In the genomic region with DNA sequence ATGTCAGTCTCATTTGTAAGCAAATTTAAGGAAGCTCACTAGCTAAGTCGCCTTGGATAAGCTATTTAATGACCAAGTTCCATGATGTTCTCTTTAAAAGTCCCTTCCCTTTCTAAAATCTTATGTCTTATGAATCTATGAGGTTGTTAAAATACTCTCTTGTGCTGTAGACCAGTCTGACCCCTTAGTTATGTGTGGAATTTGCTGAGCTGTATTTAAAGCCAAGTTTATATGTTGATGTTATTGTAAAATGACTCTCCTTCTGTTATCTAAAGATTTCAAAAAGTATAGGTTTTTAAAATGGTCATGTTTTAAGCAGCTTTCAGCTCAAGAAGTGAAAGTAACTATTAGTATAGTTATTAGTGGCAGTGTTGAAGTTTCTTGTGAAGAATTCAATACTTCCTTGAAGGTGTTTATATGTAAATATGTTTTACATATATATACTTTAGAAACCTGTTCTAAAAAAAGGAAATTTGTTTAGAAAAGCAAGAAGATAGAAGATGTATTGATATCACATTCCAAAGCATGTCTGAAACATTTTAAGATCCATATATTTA, we compare ENCODE assay signal across 12 cellular contexts.
DNase-seq lines count a peak whose midpoint lies in the region; ATAC-seq, FAIRE-seq and TF ChIP-seq lines count a peak whose summit lies in the region.
"Had no signal": no experiment of that assay in that cellular context is flagged by ENCODE, and none has a peak within 500 bp of the region (broad histone marks: within the 10 kb centered on the region; RNA-seq: fewer than 3 reads in every experiment).

No MANE protein-coding gene starts in this region.

- no peaks in the 10 kb centered on the region for H3K9me3 Mint-ChIP-seq in IgD-negative memory B cell

- H3K27ac ChIP-seq in ACC112 (ENCODE audit: low read depth, low read length) (no peak overlapping the region), left lung (peak overlapping the region in 1 of 2 donors; percentile 21), substantia nigra (ENCODE audit: low read depth, low read length, poor library complexity, severe bottlenecking) (no peak overlapping the region)
- H3K27ac ChIP-seq: right atrium auricular region had no signal

- ATAC-seq in GM18907 (IDR thresholded peaks at IDR 0.05; ENCODE audit: unreplicated experiment) (peak; percentile 50), left lung (no peak), Right ventricle myocardium superior (ENCODE audit: poor library complexity) (no peak)

- no peak for TF ChIP-seq CTCF in left lung (IDR thresholded peaks at IDR 0.05)

- peaks cover 28 to 44% (median 34%) of the 10 kb centered on the region in 3 donors for H3K4me1 Mint-ChIP-seq in IgD-negative memory B cell

- DNase-seq in amniotic stem cell (lab: John Stamatoyannopoulos, UW) (no peak), left lung (no peak), substantia nigra (lab: John Stamatoyannopoulos, UW) (no peak), Right ventricle myocardium superior (no peak)
- DNase-seq: DMS153 had no signal

- H3K4me3 ChIP-seq in ACC112 (ENCODE audit: low read depth, low read length) (peak overlapping the region; percentile 20; the same call in 1 of the 2 replicates), left lung (no peak overlapping the region)
- H3K4me3 ChIP-seq: right atrium auricular region had no signal

- H3K4me3 Mint-ChIP-seq in IgD-negative memory B cell, result peak overlapping the region in 3 of 4 donors; percentile 6 to 53 (median 22)

- intact Hi-C loops in left lung (cut with DNase I), result no loop called here
- intact Hi-C loops in Right ventricle myocardium superior (cut with DNase I), result no loop called here

- peaks cover 11% of the 10 kb centered on the region for H3K4me1 ChIP-seq in ACC112 (ENCODE audit: control insufficient read depth, insufficient read depth, low read length, unreplicated experiment)
- H3K4me1 ChIP-seq in left lung, result peaks cover 0 to 26% of the 10 kb centered on the region in 2 donors

- H2AFZ ChIP-seq in ACC112 (ENCODE audit: low read length, unreplicated experiment), result no peak overlapping the region

- no peaks in the 10 kb centered on the region for H3K36me3 Mint-ChIP-seq in IgD-negative memory B cell

- peak; percentile 8 for FAIRE-seq in endometrium (lab: Jason Lieb, UNC)
- FAIRE-seq: colon, TTC549 had no signal

- peak overlapping the region; percentile 76 to 88 (median 85) for H3K27ac Mint-ChIP-seq in IgD-negative memory B cell

- H3K9me3 ChIP-seq in left lung, result no peaks in the 10 kb centered on the region
- H3K9me3 ChIP-seq: right atrium auricular region had no signal

- H3K27me3 Mint-ChIP-seq in IgD-negative memory B cell, result no peaks in the 10 kb centered on the region

- H3K36me3 ChIP-seq in ACC112 (ENCODE audit: insufficient read depth, low read length) (no peaks in the 10 kb centered on the region), left lung (peaks cover 0 to 18% of the 10 kb centered on the region in 2 donors)
- H3K36me3 ChIP-seq: right atrium auricular region had no signal

- H3K27me3 ChIP-seq in ACC112 (ENCODE audit: insufficient read depth, low read length) (no peaks in the 10 kb centered on the region), left lung (no peaks in the 10 kb centered on the region)
- H3K27me3 ChIP-seq: right atrium auricular region had no signal

- H3K79me2 ChIP-seq in ACC112 (ENCODE audit: control insufficient read depth, insufficient read depth, low read length, unreplicated experiment), result no peaks in the 10 kb centered on the region
